Comparison of ENCODE assay signal across 21 cellular contexts in the genomic region with DNA sequence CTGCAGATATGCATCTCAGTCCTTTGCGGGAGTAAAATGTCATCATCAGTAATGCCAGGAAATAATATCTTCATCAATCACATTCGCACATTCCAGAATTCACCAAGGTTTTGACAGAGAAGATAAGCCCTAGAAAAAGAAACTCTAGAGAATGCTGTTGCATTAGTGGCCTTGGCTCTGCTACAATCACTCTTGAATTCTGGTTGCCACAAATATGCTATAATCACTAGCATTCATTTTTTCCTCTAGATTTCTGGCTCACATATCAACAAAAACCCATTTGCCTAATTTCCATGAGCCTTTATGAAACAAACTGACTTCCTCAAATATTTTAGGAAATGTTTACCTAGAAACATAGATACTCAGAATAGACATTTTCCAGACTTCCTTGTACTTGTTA.
A peak's percentile ranks its signal among the peaks of the same experiment; 100 is the strongest.
DNase-seq lines count a peak whose midpoint lies in the region; ATAC-seq and TF ChIP-seq lines count a peak whose summit lies in the region.
"Had no signal": no experiment of that assay in that cellular context is flagged by ENCODE, and none has a peak within 500 bp of the region (broad histone marks: within the 10 kb centered on the region; RNA-seq: fewer than 3 reads in every experiment).

No MANE protein-coding gene starts in this region.

- H3K79me2 ChIP-seq in trophoblast cell (ENCODE audit: control insufficient read depth, insufficient read depth, low read length, poor library complexity) = no peaks in the 10 kb centered on the region

- in situ Hi-C loops in astrocyte of the cerebellum (cut with HindIII; ENCODE audit: low sequenced_read_pairs) = no loop called here

- H3K79me1 ChIP-seq in trophoblast cell (ENCODE audit: low read length) = no peaks in the 10 kb centered on the region

- H3K9ac ChIP-seq in trophoblast cell (ENCODE audit: low read length) = no peak overlapping the region
- H3K9ac ChIP-seq: GM23248 had no signal

- no peaks in the 10 kb centered on the region for H3K36me3 ChIP-seq in trophoblast cell (ENCODE audit: control insufficient read depth in 1 of 2, insufficient read depth in 2 of 2, low read length in 2 of 2)
- H3K36me3 ChIP-seq in thyroid gland = no peaks in the 10 kb centered on the region
- H3K36me3 ChIP-seq: Peyer's patch, SJCRH30 had no signal

- no peak overlapping the region for H2BK120ac ChIP-seq in trophoblast cell (ENCODE audit: insufficient read depth, low read length, poor library complexity)

- H4K8ac ChIP-seq in trophoblast cell (ENCODE audit: low read depth, low read length) = no peak overlapping the region

- H3K9me3 ChIP-seq in trophoblast cell (ENCODE audit: insufficient read depth, low read depth, low read length) = no peaks in the 10 kb centered on the region
- H3K9me3 ChIP-seq in thyroid gland = no peaks in the 10 kb centered on the region
- H3K9me3 ChIP-seq: Peyer's patch, SJCRH30 had no signal

- no peak for TF ChIP-seq CTCF in astrocyte of the cerebellum (IDR thresholded peaks at IDR 0.05; ENCODE audit: low read depth, low read length, missing control alignments)
- no peak for TF ChIP-seq CTCF in fibroblast of mammary gland (conservative IDR thresholded peaks at IDR 0.05; ENCODE audit: control insufficient read depth, insufficient read depth, low read depth, low read length)
- no peak for TF ChIP-seq CTCF in thyroid gland (IDR thresholded peaks at IDR 0.05)

- H3K27me3 ChIP-seq in trophoblast cell (ENCODE audit: insufficient read depth, low read length) (no peaks in the 10 kb centered on the region), thyroid gland (no peaks in the 10 kb centered on the region)
- H3K27me3 ChIP-seq: Peyer's patch, SJCRH30 had no signal

- H3K23ac ChIP-seq in trophoblast cell (ENCODE audit: low read length) = no peak overlapping the region

- H2AFZ ChIP-seq in trophoblast cell (ENCODE audit: insufficient read depth, low read length, poor library complexity) = no peak overlapping the region
- H2AFZ ChIP-seq: GM23248 had no signal

- H4K91ac ChIP-seq in trophoblast cell (ENCODE audit: low read depth, low read length) = no peak overlapping the region

- no peak overlapping the region for H2AK5ac ChIP-seq in trophoblast cell (ENCODE audit: low read length)

- no CpG with 5 or more reads among the region's 2 CpGs for WGBS in trophoblast cell (ENCODE audit: extremely low coverage, insufficient coverage, insufficient read length)
- WGBS in thyroid gland, 2 donors = 76 to 79% methylated on average over 2 of the region's 2 CpGs

- peak; percentile 5 for DNase-seq in HCEC 1CT
- peak; percentile 45 for DNase-seq in astrocyte of the cerebellum (ENCODE audit: low read depth)
- peak; percentile 30 for DNase-seq in fibroblast of mammary gland (ENCODE audit: low read depth)
- peak; percentile 11 to 43 for DNase-seq in trophoblast cell
- DNase-seq in DMS153 treated with DMSO at 0.1 percent for 48 hours (lab: John Stamatoyannopoulos, UW; ENCODE audit: unreplicated experiment) = no peak
- DNase-seq in thyroid gland = no peak
- DNase-seq in cerebellar nuclear complex (lab: John Stamatoyannopoulos, UW) = no peak
- DNase-seq: CD8-positive, alpha-beta memory T cell; DMS79; GM23248; H9; KG1; NCI-H1092 treated with DMSO at 0.1 percent for 48 hours; NCI-H146; NCI-H2029; NCI-H345; NCI-H524; Peyer's patch; SJCRH30 had no signal

- TF ChIP-seq POLR2A in thyroid gland (IDR thresholded peaks at IDR 0.05) = no peak

- H3K18ac ChIP-seq in trophoblast cell (ENCODE audit: low read length) = no peak overlapping the region

- H3K4me3 ChIP-seq in astrocyte of the cerebellum (ENCODE audit: low read depth, low read length) (no peak overlapping the region), fibroblast of mammary gland (ENCODE audit: control insufficient read depth, low read depth, low read length) (no peak overlapping the region), trophoblast cell (ENCODE audit: low read depth, low read length) (no peak overlapping the region), thyroid gland (replicated peaks in 1 of 3) (no peak overlapping the region)
- H3K4me3 ChIP-seq: GM23248, Peyer's patch, SJCRH30 had no signal

- ATAC-seq in HG03439 (IDR thresholded peaks at IDR 0.05; ENCODE audit: unreplicated experiment) = no peak

- H2BK5ac ChIP-seq in trophoblast cell (ENCODE audit: low read depth, low read length, poor library complexity) = no peak overlapping the region

- H2BK12ac ChIP-seq in trophoblast cell (ENCODE audit: low read length) = no peak overlapping the region

- no peaks in the 10 kb centered on the region for H3K4me1 ChIP-seq in trophoblast cell (ENCODE audit: control insufficient read depth in 1 of 2, insufficient read depth in 2 of 2, low read length in 2 of 2)
- no peaks in the 10 kb centered on the region for H3K4me1 ChIP-seq in thyroid gland
- H3K4me1 ChIP-seq: Peyer's patch had no signal

- intact Hi-C loops in thyroid gland (cut with DNase I) = no loop called here

- H3K14ac ChIP-seq in trophoblast cell (ENCODE audit: low read length) = no peak overlapping the region

- no peak overlapping the region for H4K12ac ChIP-seq in trophoblast cell (ENCODE audit: low read depth, low read length)

- H3K4ac ChIP-seq in trophoblast cell (ENCODE audit: low read depth, low read length) = no peak overlapping the region

- H3K4me2 ChIP-seq in trophoblast cell (ENCODE audit: low read length) = no peak overlapping the region

- H3K27ac ChIP-seq in trophoblast cell (ENCODE audit: low read depth, low read length) (no peak overlapping the region), thyroid gland (no peak overlapping the region)
- H3K27ac ChIP-seq: C4-2B, GM23248, Peyer's patch, SJCRH30 had no signal

Comparison
In these comparisons a context has a peak if more than half of its experiments do, and no peak if none do; other contexts are left out.
1. DNase-seq: peak in HCEC 1CT (single experiment), astrocyte of the cerebellum (single experiment), fibroblast of mammary gland (single experiment) and trophoblast cell (2 of 2); none in DMS153 treated with DMSO at 0.1 percent for 48 hours (single experiment), thyroid gland (0 of 2) and cerebellar nuclear complex (0 of 2).